In genomic region chr14:84894254-84894653, GRCh38 we compare ENCODE assay signal across 10 cellular contexts.
"Had no signal": no experiment of that assay in that cellular context is flagged by ENCODE, and none has a peak within 500 bp of the region (broad histone marks: within the 10 kb centered on the region; RNA-seq: fewer than 3 reads in every experiment).

No MANE protein-coding gene starts in this region.

- H3K4me1 ChIP-seq: gastroesophageal sphincter, left ventricle myocardium inferior had no signal

- DNase-seq: activated CD4-positive, CD25-positive, alpha-beta regulatory T cell; activated effector memory CD4-positive, alpha-beta T cell treated with Interleukin-2 at 50 U/mL for 16 hours; amygdala; brain microvascular endothelial cell; effector memory CD8-positive, alpha-beta T cell; left ventricle myocardium inferior; stimulated activated CD4-positive, alpha-beta T cell treated with anti-CD3 and anti-CD28 coated beads, Interleukin-2, amount 100 ng/mL, for 48 hours; stimulated activated naive CD4-positive, alpha-beta T cell treated with Interleukin-2 at 50 U/mL for 16 hours had no signal

- H3K36me3 ChIP-seq: brain microvascular endothelial cell, gastroesophageal sphincter, left ventricle myocardium inferior had no signal

- H3K27ac ChIP-seq: brain microvascular endothelial cell, epithelial cell of prostate, gastroesophageal sphincter, left ventricle myocardium inferior had no signal

- H3K9me3 ChIP-seq: gastroesophageal sphincter had no signal

- H3K4me3 ChIP-seq: gastroesophageal sphincter, left ventricle myocardium inferior had no signal

- H3K27me3 ChIP-seq: brain microvascular endothelial cell, gastroesophageal sphincter had no signal
